Comparison of ENCODE assay signal across 16 cellular contexts in genomic region chr2:200728630-200729029, GRCh38.
A peak's percentile ranks its signal among the peaks of the same experiment; 100 is the strongest.
DNase-seq lines count a peak whose midpoint lies in the region; ATAC-seq and TF ChIP-seq lines count a peak whose summit lies in the region.
"Had no signal": no experiment of that assay in that cellular context is flagged by ENCODE, and none has a peak within 500 bp of the region (broad histone marks: within the 10 kb centered on the region; RNA-seq: fewer than 3 reads in every experiment).

No MANE protein-coding gene starts in this region.

- CTCF ChIA-PET in HCT116 (lab: Charles Lee): no interaction called here
- CTCF ChIA-PET in activated naive CD4-positive, alpha-beta T cell treated with anti-CD3 and anti-CD28 coated beads for 36 hours (lab: Charles Lee): no interaction called here

- H3K9me2 ChIP-seq in HCT116 (ENCODE audit: insufficient read depth): no peaks in the 10 kb centered on the region

- no peak for TF ChIP-seq CTCF in HCT116 (IDR thresholded peaks at IDR 0.05 in 2 of 3, conservative IDR thresholded peaks at IDR 0.05 in 1 of 3; ENCODE audit: borderline replicate concordance in 1 of 3, insufficient read depth in 1 of 3, low read depth in 2 of 3, low read length in 2 of 3)

- no peaks in the 10 kb centered on the region for H3K36me3 ChIP-seq in HCT116 (ENCODE audit: control insufficient read depth in 1 of 2, insufficient read depth in 2 of 2, low read length in 2 of 2)
- H3K36me3 ChIP-seq in mesenchymal stem cell (ENCODE audit: control insufficient read depth in 1 of 2, insufficient read depth in 2 of 2, low read depth in 1 of 2, low read length in 2 of 2): no peaks in the 10 kb centered on the region
- H3K36me3 ChIP-seq: heart left ventricle had no signal

- H3K9ac ChIP-seq in HCT116 (ENCODE audit: low read length) (no peak overlapping the region), mesenchymal stem cell (ENCODE audit: low read length) (no peak overlapping the region)

- RAD21 ChIA-PET in HCT116 (lab: Charles Lee; ENCODE audit: low non-redundant PET in 1 of 2, low total read pairs in 2 of 2, uncharacterized antibody in 2 of 2, unreplicated experiment in 2 of 2): interaction anchor here in 1 of 2 experiments (0.6 kb wide), 1 partner anchor 469 kb away, joined by 4 read pairs; no protein-coding TSS in a partner anchor

- TF ChIP-seq RAD21 in HCT116 (IDR thresholded peaks at IDR 0.05; ENCODE audit: low read depth): no peak

- intact Hi-C loops in HCT116 (cut with micrococcal nuclease): no loop called here
- intact Hi-C loops in activated naive CD4-positive, alpha-beta T cell treated with anti-CD3 and anti-CD28 coated beads for 36 hours (cut with micrococcal nuclease): no loop called here

- ATAC-seq in HCT116: no peak
- ATAC-seq in esophagus mucosa: peak; percentile 80
- ATAC-seq in HG03095 (IDR thresholded peaks at IDR 0.05; ENCODE audit: unreplicated experiment): no peak
- ATAC-seq: naive thymus-derived CD4-positive, alpha-beta T cell had no signal

- H3K23ac ChIP-seq in mesenchymal stem cell (ENCODE audit: low read length in 2 of 2): no peak overlapping the region

- DNase-seq in HCT116 (ENCODE audit: low read depth, low spot score) (no peak), NCI-H226 (peak; percentile 22), mesenchymal stem cell (peak; percentile 12), ureter (ENCODE audit: low spot score) (no peak)
- no peak for DNase-seq in activated naive CD4-positive, alpha-beta T cell treated with anti-CD3 and anti-CD28 coated beads for 36 hours
- DNase-seq: CD4-positive, CD25-positive, alpha-beta regulatory T cell; kidney glomerular epithelial cell; naive thymus-derived CD4-positive, alpha-beta T cell; NCI-H1436 treated with DMSO at 0.1 percent for 48 hours; NCI-H524 treated with DMSO at 0.1 percent for 48 hours; SHP77; stimulated activated CD4-positive, alpha-beta T cell treated with anti-CD3 and anti-CD28 coated beads, Interleukin-2, amount 100 ng/mL, for 48 hours had no signal

- no peak overlapping the region for H2BK5ac ChIP-seq in mesenchymal stem cell (ENCODE audit: low read depth, low read length, poor library complexity, severe bottlenecking)

- no TSS peak for BruUV-seq in HCT116 (replicated peaks; lab: Mats Ljungman, UMichigan)

- H3K4me3 Mint-ChIP-seq in activated naive CD4-positive, alpha-beta T cell treated with anti-CD3 and anti-CD28 coated beads for 36 hours: no peak overlapping the region
- H3K4me3 Mint-ChIP-seq: activated naive CD8-positive, alpha-beta T cell; CD4-positive, CD25-positive, alpha-beta regulatory T cell; naive thymus-derived CD4-positive, alpha-beta T cell had no signal

- no peaks in the 10 kb centered on the region for H3K79me1 ChIP-seq in mesenchymal stem cell (replicated peaks; ENCODE audit: low read length, poor library complexity, severe bottlenecking)

- no peak overlapping the region for H2BK120ac ChIP-seq in mesenchymal stem cell (ENCODE audit: low read depth, low read length)

- H3K36me3 Mint-ChIP-seq in activated naive CD4-positive, alpha-beta T cell treated with anti-CD3 and anti-CD28 coated beads for 36 hours (ENCODE audit: low read depth): no peaks in the 10 kb centered on the region
- H3K36me3 Mint-ChIP-seq: activated naive CD8-positive, alpha-beta T cell; CD4-positive, CD25-positive, alpha-beta regulatory T cell; naive thymus-derived CD4-positive, alpha-beta T cell had no signal

- no peak overlapping the region for H3K4ac ChIP-seq in mesenchymal stem cell (ENCODE audit: low read depth in 1 of 2, low read length in 2 of 2)

- no peak overlapping the region for H3K18ac ChIP-seq in mesenchymal stem cell (ENCODE audit: low read depth in 1 of 2, low read length in 2 of 2)

- TF ChIP-seq POLR2A in HCT116 (IDR thresholded peaks at IDR 0.05; ENCODE audit: borderline replicate concordance, extremely low read depth, insufficient read depth, insufficient read length): no peak

- H3K4me1 ChIP-seq in HCT116 (ENCODE audit: control insufficient read depth in 1 of 2, insufficient read depth in 2 of 2, low read length in 2 of 2) (no peaks in the 10 kb centered on the region), mesenchymal stem cell (ENCODE audit: control insufficient read depth, insufficient read depth, low read depth, low read length) (no peaks in the 10 kb centered on the region)

- no peak overlapping the region for H3K4me3 ChIP-seq in HCT116 (replicated peaks in 1 of 2; ENCODE audit: low read depth in 1 of 2, low read length in 2 of 2)
- no peak overlapping the region for H3K4me3 ChIP-seq in mesenchymal stem cell (ENCODE audit: insufficient read depth in 1 of 2, low read depth in 1 of 2, low read length in 2 of 2)
- H3K4me3 ChIP-seq: heart left ventricle had no signal

- peaks cover 6% of the 10 kb centered on the region for H3K27me3 Mint-ChIP-seq in activated naive CD4-positive, alpha-beta T cell treated with anti-CD3 and anti-CD28 coated beads for 36 hours (ENCODE audit: low read depth)
- H3K27me3 Mint-ChIP-seq: activated naive CD8-positive, alpha-beta T cell had no signal

- H4K91ac ChIP-seq in mesenchymal stem cell (ENCODE audit: low read length): no peak overlapping the region

- no peaks in the 10 kb centered on the region for H4K20me1 ChIP-seq in HCT116 (ENCODE audit: insufficient read depth)

- H2AFZ ChIP-seq in HCT116 (ENCODE audit: low read depth, low read length, poor library complexity, severe bottlenecking) (no peak overlapping the region), mesenchymal stem cell (ENCODE audit: low read depth, low read length) (no peak overlapping the region)

- no peak overlapping the region for H3K27ac ChIP-seq in HCT116 (ENCODE audit: low read depth, low read length)
- no peak overlapping the region for H3K27ac ChIP-seq in mesenchymal stem cell (ENCODE audit: low read length, poor library complexity, severe bottlenecking)
- H3K27ac ChIP-seq: heart left ventricle had no signal

- POLR2A ChIA-PET in HCT116 (lab: Charles Lee): interaction anchor here (0.8 kb wide), 1 partner anchor 37 kb away, joined by 3 read pairs; no protein-coding TSS in a partner anchor

- no peaks in the 10 kb centered on the region for H3K4me1 Mint-ChIP-seq in activated naive CD4-positive, alpha-beta T cell treated with anti-CD3 and anti-CD28 coated beads for 36 hours (ENCODE audit: low read depth)
- H3K4me1 Mint-ChIP-seq: CD4-positive, CD25-positive, alpha-beta regulatory T cell had no signal

- H3K4me2 ChIP-seq in HCT116 (ENCODE audit: low read length) (no peak overlapping the region), mesenchymal stem cell (ENCODE audit: low read length, poor library complexity, severe bottlenecking) (no peak overlapping the region)

- H3K79me2 ChIP-seq in HCT116 (ENCODE audit: insufficient read depth, low read length): no peaks in the 10 kb centered on the region

- H3K9me3 Mint-ChIP-seq in activated naive CD4-positive, alpha-beta T cell treated with anti-CD3 and anti-CD28 coated beads for 36 hours: no peaks in the 10 kb centered on the region
- H3K9me3 Mint-ChIP-seq: CD4-positive, CD25-positive, alpha-beta regulatory T cell; naive thymus-derived CD4-positive, alpha-beta T cell had no signal

- no peak overlapping the region for H2BK15ac ChIP-seq in mesenchymal stem cell (ENCODE audit: low read depth, poor library complexity, severe bottlenecking)

- no peak overlapping the region for H3K14ac ChIP-seq in mesenchymal stem cell (ENCODE audit: low read length in 2 of 2)

- no peak overlapping the region for H2BK12ac ChIP-seq in mesenchymal stem cell (ENCODE audit: low read length in 2 of 2)

- no peak overlapping the region for H2AK5ac ChIP-seq in mesenchymal stem cell (ENCODE audit: low read length, severe bottlenecking)

- H3K9me3 ChIP-seq in HCT116 (ENCODE audit: control insufficient read depth in 1 of 2, insufficient read depth in 1 of 2, low read depth in 1 of 2, low read length in 2 of 2): no peaks in the 10 kb centered on the region
- no peaks in the 10 kb centered on the region for H3K9me3 ChIP-seq in mesenchymal stem cell (ENCODE audit: control insufficient read depth, low read length)
- H3K9me3 ChIP-seq: heart left ventricle had no signal

- H3K27ac Mint-ChIP-seq in activated naive CD4-positive, alpha-beta T cell treated with anti-CD3 and anti-CD28 coated beads for 36 hours: no peak overlapping the region
- H3K27ac Mint-ChIP-seq: activated naive CD8-positive, alpha-beta T cell; CD4-positive, CD25-positive, alpha-beta regulatory T cell; naive thymus-derived CD4-positive, alpha-beta T cell had no signal

- WGBS in mesenchymal stem cell: 68% methylated on average over 1 of the region's 1 CpG

- H4K8ac ChIP-seq in mesenchymal stem cell (ENCODE audit: low read length): no peak overlapping the region

- H3K27me3 ChIP-seq in HCT116 (ENCODE audit: insufficient read depth, low read length): no peaks in the 10 kb centered on the region
- H3K27me3 ChIP-seq in mesenchymal stem cell (ENCODE audit: control insufficient read depth in 1 of 2, insufficient read depth in 1 of 2, low read length in 2 of 2): peaks cover 28 to 31% of the 10 kb centered on the region in 2 experiments

TF ChIP-seq in HCT116, 20 proteins besides CTCF, POLR2A, EP300 and RAD21:
- TF ChIP-seq CEBPB (IDR thresholded peaks at IDR 0.05; ENCODE audit: low read depth) (peak; percentile 84), ZNF274 (IDR thresholded peaks at IDR 0.05; ENCODE audit: low read depth, low read length) (no peak)

Comparison
In these comparisons a context has a peak if more than half of its experiments do, and no peak if none do; other contexts are left out.
1. DNase-seq: peak in NCI-H226 (single experiment) and mesenchymal stem cell (single experiment); none in HCT116 (single experiment), activated naive CD4-positive, alpha-beta T cell treated with anti-CD3 and anti-CD28 coated beads for 36 hours (single experiment) and ureter (single experiment).